1 cellular context compared by ENCODE assay signal in the genomic region with DNA sequence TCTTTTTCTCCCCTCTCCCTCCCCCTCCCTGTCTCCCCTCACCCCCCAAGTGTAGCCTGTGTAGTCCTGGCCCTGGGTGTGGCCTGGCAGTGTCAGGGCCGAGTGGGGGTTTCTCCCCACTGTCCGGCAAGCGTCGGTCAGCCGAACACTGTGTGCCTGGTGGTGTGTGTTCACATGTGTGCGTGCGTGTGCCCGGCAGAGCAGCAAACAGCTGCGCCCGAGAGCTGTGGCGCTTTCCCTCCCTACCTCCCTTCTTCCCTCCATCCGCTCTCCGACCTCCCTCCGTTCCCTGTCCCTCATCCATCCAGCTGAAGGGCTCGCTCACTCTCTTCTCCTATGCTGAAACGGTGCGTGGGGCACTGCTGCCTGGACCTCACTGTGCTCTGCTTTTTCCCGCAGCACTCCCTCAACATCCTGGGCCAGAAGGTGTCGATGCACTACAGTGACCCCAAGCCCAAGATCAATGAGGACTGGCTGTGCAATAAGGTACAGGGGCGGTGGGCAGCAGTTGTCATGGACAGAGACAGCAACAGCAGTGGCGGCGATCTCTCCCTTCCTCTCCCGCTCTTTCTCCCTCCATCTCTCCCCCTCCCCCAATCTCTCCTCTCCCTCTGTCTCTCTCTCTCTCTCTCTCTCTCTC.
A peak's percentile ranks its signal among the peaks of the same experiment; 100 is the strongest.
TF ChIP-seq lines count a peak whose summit lies in the region.

No MANE protein-coding gene starts in this region.

TF ChIP-seq in K562, 482 proteins besides CTCF, POLR2A, EP300 and RAD21:
- TF ChIP-seq DPF2 (IDR thresholded peaks at IDR 0.05) = no peak
- TF ChIP-seq CAMTA2 (CRISPR knock-in tag; conservative IDR thresholded peaks at IDR 0.05) = no peak
- TF ChIP-seq POLR2G (IDR thresholded peaks at IDR 0.05; ENCODE audit: low read depth, low read length) = 0 out of 2 replicates have a peak, but pooled peaks have one; percentile 26
- no peak for TF ChIP-seq SRSF7 (optimal IDR thresholded peaks at IDR 0.05; ENCODE audit: low read depth, low read length)
